2 cellular contexts compared by ENCODE assay signal in genomic region chr4:172652369-172652768, GRCh38.
TF ChIP-seq lines count a peak whose summit lies in the region.

No MANE protein-coding gene starts in this region.

TF ChIP-seq in GM23338, 12 proteins besides CTCF, POLR2A, EP300 and RAD21 (continued from another document):
- TF ChIP-seq REST (IDR thresholded peaks at IDR 0.05; ENCODE audit: unreplicated experiment) (no peak), POLR2AphosphoS5 (IDR thresholded peaks at IDR 0.05; ENCODE audit: low read depth) (no peak), EZH2 (IDR thresholded peaks at IDR 0.05; ENCODE audit: low read depth, unreplicated experiment) (no peak), STAT1 (IDR thresholded peaks at IDR 0.05; ENCODE audit: unreplicated experiment) (no peak), ZNF462 (CRISPR knock-in tag; IDR thresholded peaks at IDR 0.05) (no peak), JUNB (IDR thresholded peaks at IDR 0.05; ENCODE audit: unreplicated experiment) (no peak), ETS1 (IDR thresholded peaks at IDR 0.05) (no peak), NANOG (IDR thresholded peaks at IDR 0.05; ENCODE audit: borderline replicate concordance) (no peak)
TF ChIP-seq in GM23338: peak in this region for 0.

TF ChIP-seq in H1, 55 proteins besides CTCF, POLR2A, EP300 and RAD21 (continued from another document):
- TF ChIP-seq E2F6 (IDR thresholded peaks at IDR 0.05) (no peak; the same call in 1 of the 2 replicates), EGR1 (IDR thresholded peaks at IDR 0.05; ENCODE audit: borderline replicate concordance, low read depth, low read length) (no peak), MAFK (IDR thresholded peaks at IDR 0.05; ENCODE audit: low read depth, low read length) (no peak), RXRA (IDR thresholded peaks at IDR 0.05; ENCODE audit: insufficient read depth, low read depth, low read length) (no peak), CHD7 (IDR thresholded peaks at IDR 0.05; ENCODE audit: insufficient replicate concordance, low read length) (no peak), RFX5 (IDR thresholded peaks at IDR 0.05; ENCODE audit: borderline replicate concordance, low read depth, low read length) (no peak), FOSL1 (IDR thresholded peaks at IDR 0.05; ENCODE audit: insufficient read depth, low read depth, low read length) (no peak), ASH2L (IDR thresholded peaks at IDR 0.05; ENCODE audit: low read length) (no peak), YY1 (IDR thresholded peaks at IDR 0.05; ENCODE audit: low read depth, low read length) (no peak)
